10 cellular contexts compared by ENCODE assay signal in genomic region chr14:103198429-103199140, GRCh38.
DNase-seq lines count a peak whose midpoint lies in the region; ATAC-seq and TF ChIP-seq lines count a peak whose summit lies in the region.
"Had no signal": no experiment of that assay in that cellular context is flagged by ENCODE, and none has a peak within 500 bp of the region (broad histone marks: within the 10 kb centered on the region; RNA-seq: fewer than 3 reads in every experiment).

No MANE protein-coding gene starts in this region.

- TF ChIP-seq EP300 in gastroesophageal sphincter (IDR thresholded peaks at IDR 0.05): no peak

- H3K9me3 ChIP-seq in PC-3 (ENCODE audit: low read length) (peaks cover 2% of the 10 kb centered on the region; the same call in 1 of the 2 replicates), gastroesophageal sphincter (peaks cover 0 to 5% (median 0%) of the 10 kb centered on the region in 3 donors)

- no peaks in the 10 kb centered on the region for H3K27me3 Mint-ChIP-seq in progenitor cell of endocrine pancreas

- H3K36me3 Mint-ChIP-seq in progenitor cell of endocrine pancreas (ENCODE audit: insufficient read depth): no peaks in the 10 kb centered on the region
- no peaks in the 10 kb centered on the region for H3K36me3 Mint-ChIP-seq in activated naive CD4-positive, alpha-beta T cell treated with anti-CD3 and anti-CD28 coated beads, Interleukin-2, amount 50 U/mL, for 72 hours
- H3K36me3 Mint-ChIP-seq: CD8-positive, alpha-beta T cell had no signal

- H3K36me3 ChIP-seq in BJ (ENCODE audit: control insufficient read depth, insufficient read depth, low read length): no peaks in the 10 kb centered on the region
- no peaks in the 10 kb centered on the region for H3K36me3 ChIP-seq in PC-3 (ENCODE audit: low read depth, low read length)
- H3K36me3 ChIP-seq in gastroesophageal sphincter: no peaks in the 10 kb centered on the region

- no TSS peak for BruUV-seq in PC-3 (replicated peaks; lab: Mats Ljungman, UMichigan)

- H3K4me3 ChIP-seq in BJ (ENCODE audit: low read depth, low read length): no peak overlapping the region
- no peak overlapping the region for H3K4me3 ChIP-seq in PC-3 (ENCODE audit: low read length)
- H3K4me3 ChIP-seq in gastroesophageal sphincter: no peak overlapping the region

- CTCF ChIA-PET in BJ (lab: Yijun Ruan, JAX): interaction anchor here (1.2 kb wide), 1 partner anchor 83 kb away, joined by 3 read pairs; no protein-coding TSS in a partner anchor
- CTCF ChIA-PET in PC-3 (lab: Charles Lee): no interaction called here

- no peaks in the 10 kb centered on the region for H3F3A ChIP-seq in PC-3 (ENCODE audit: low read length, unreplicated experiment)

- no peak overlapping the region for H3K4me3 Mint-ChIP-seq in progenitor cell of endocrine pancreas (ENCODE audit: low read depth)
- H3K4me3 Mint-ChIP-seq: CD8-positive, alpha-beta T cell had no signal

- TF ChIP-seq CTCF in BJ (IDR thresholded peaks at IDR 0.05; ENCODE audit: insufficient read depth, low read depth, low read length): no peak
- no peak for TF ChIP-seq CTCF in PC-3 (conservative IDR thresholded peaks at IDR 0.05; ENCODE audit: low read depth, low read length)
- TF ChIP-seq CTCF in gastroesophageal sphincter (IDR thresholded peaks at IDR 0.05): no peak
- TF ChIP-seq CTCF in progenitor cell of endocrine pancreas (IDR thresholded peaks at IDR 0.05; ENCODE audit: unreplicated experiment): no peak

- no peak overlapping the region for H2AFZ ChIP-seq in PC-3 (ENCODE audit: low read length)

- no peaks in the 10 kb centered on the region for H4K20me1 ChIP-seq in PC-3 (ENCODE audit: low read length)

- H3K27me3 ChIP-seq in BJ (ENCODE audit: control insufficient read depth, insufficient read depth, low read length) (no peaks in the 10 kb centered on the region), PC-3 (ENCODE audit: low read length) (no peaks in the 10 kb centered on the region), gastroesophageal sphincter (peaks cover 11% of the 10 kb centered on the region)

- TF ChIP-seq POLR2A in gastroesophageal sphincter (IDR thresholded peaks at IDR 0.05): no peak

- ATAC-seq in PC-3 (no peak; the same call in 1 of the 2 replicates), gastroesophageal sphincter (peak; percentile 89), HG03039 (IDR thresholded peaks at IDR 0.05; ENCODE audit: unreplicated experiment) (no peak), GM21526 (IDR thresholded peaks at IDR 0.05; ENCODE audit: low FRiP score, unreplicated experiment) (no peak), HG03571 (IDR thresholded peaks at IDR 0.05; ENCODE audit: unreplicated experiment) (no peak)
- no peak for ATAC-seq in activated naive CD4-positive, alpha-beta T cell treated with anti-CD3 and anti-CD28 coated beads, Interleukin-2, amount 50 U/mL, for 72 hours
- ATAC-seq: CD8-positive, alpha-beta T cell had no signal

- no peak overlapping the region for H3K27ac ChIP-seq in PC-3 (ENCODE audit: low read length)
- peak overlapping the region in 3 of 4 donors; percentile 51 to 69 (median 67) for H3K27ac ChIP-seq in gastroesophageal sphincter

- no peaks in the 10 kb centered on the region for H3K9me2 ChIP-seq in PC-3 (replicated peaks; ENCODE audit: low read length)

- peaks cover 4% of the 10 kb centered on the region for H3K4me1 Mint-ChIP-seq in progenitor cell of endocrine pancreas (ENCODE audit: low read depth)

- DNase-seq in BJ (ENCODE audit: low read depth) (peak; percentile 77), PC-3 (peak; percentile 31), progenitor cell of endocrine pancreas (ENCODE audit: low spot score, unreplicated experiment) (no peak)
- DNase-seq in activated naive CD4-positive, alpha-beta T cell treated with anti-CD3 and anti-CD28 coated beads, Interleukin-2, amount 50 U/mL, for 72 hours (ENCODE audit: low spot score in 2 of 2): no peak
- DNase-seq: CD8-positive, alpha-beta T cell; NCI-H1105 had no signal

- peaks cover 6% of the 10 kb centered on the region for H3K9me3 Mint-ChIP-seq in progenitor cell of endocrine pancreas (ENCODE audit: low read depth)
- peaks cover 0 to 5% of the 10 kb centered on the region in 2 donors for H3K9me3 Mint-ChIP-seq in activated naive CD4-positive, alpha-beta T cell treated with anti-CD3 and anti-CD28 coated beads, Interleukin-2, amount 50 U/mL, for 72 hours

- no peaks in the 10 kb centered on the region for H3K79me2 ChIP-seq in PC-3 (ENCODE audit: low read length)

- intact Hi-C loops in PC-3 (cut with micrococcal nuclease): no loop called here

- H3K4me2 ChIP-seq in PC-3 (ENCODE audit: low read length): no peak overlapping the region

- H3K9ac ChIP-seq in PC-3 (ENCODE audit: low read length): no peak overlapping the region

- POLR2A ChIA-PET in BJ (lab: Charles Lee) (no interaction called here), PC-3 (lab: Charles Lee; ENCODE audit: unreplicated experiment) (no interaction called here)

- H3K27ac Mint-ChIP-seq in progenitor cell of endocrine pancreas: peak overlapping the region; percentile 9
- H3K27ac Mint-ChIP-seq in activated naive CD4-positive, alpha-beta T cell treated with anti-CD3 and anti-CD28 coated beads, Interleukin-2, amount 50 U/mL, for 72 hours: no peak overlapping the region
- H3K27ac Mint-ChIP-seq: CD8-positive, alpha-beta T cell had no signal

- H3K4me1 ChIP-seq in PC-3 (ENCODE audit: insufficient read depth, low read length): peaks cover 10% of the 10 kb centered on the region; the same call in 1 of the 2 replicates
- H3K4me1 ChIP-seq in gastroesophageal sphincter: peaks cover 0 to 7% (median 7%) of the 10 kb centered on the region in 3 donors

- 33 to 47% methylated on average over 10 of the region's 11 CpGs for WGBS in gastroesophageal sphincter (ENCODE audit: low coverage in 1 of 2), 2 donors

Comparison
In these comparisons a context has a peak if more than half of its experiments do, and no peak if none do; other contexts are left out.
1. DNase-seq: peak in BJ (single experiment) and PC-3 (single experiment); none in progenitor cell of endocrine pancreas (single experiment) and activated naive CD4-positive, alpha-beta T cell treated with anti-CD3 and anti-CD28 coated beads, Interleukin-2, amount 50 U/mL, for 72 hours (0 of 2).